In the genomic region with DNA sequence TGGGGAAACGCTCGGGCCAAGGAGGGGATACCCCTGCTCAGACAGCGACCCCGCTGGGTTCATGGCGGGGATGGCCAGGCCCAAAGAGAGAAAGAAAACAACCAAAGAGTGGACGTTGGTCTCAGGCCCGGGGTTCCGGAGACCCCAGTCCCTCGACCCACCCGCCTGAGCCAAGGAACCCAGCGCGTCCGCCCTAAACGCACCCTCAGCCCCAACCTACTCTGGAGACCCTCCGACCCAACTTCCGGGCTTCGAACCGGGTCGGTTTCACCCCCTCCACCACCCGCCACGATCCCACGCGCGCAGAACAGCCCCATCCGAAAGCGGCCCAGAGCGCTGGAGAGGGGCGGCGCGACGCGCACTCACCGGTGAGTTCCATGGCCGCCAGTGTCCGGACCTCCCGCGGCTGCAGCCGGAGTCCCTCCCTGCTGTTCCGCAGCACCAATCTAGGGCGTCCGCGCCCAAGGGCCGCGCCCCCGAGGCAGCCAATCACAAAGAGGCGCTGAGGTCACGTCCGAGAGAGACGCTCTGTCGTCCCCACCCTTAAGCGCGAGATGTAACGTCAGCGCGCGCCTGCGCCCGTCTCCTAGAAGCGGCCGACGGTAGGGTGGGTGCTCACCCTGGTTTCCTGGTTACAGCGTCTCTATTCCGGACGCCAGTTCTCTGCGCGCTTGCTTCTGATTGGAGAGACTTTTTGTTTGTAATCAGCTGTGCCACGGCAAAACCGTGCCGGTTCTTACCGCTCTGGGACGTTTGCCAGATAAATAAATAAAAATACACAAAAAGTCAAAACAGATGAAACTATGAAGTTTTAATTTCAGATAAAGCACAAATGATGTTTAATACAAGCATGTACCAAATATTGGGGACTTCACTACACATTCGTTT, we compare ENCODE assay signal across 8 cellular contexts. TPM values are rescaled to one million over a fixed set of nuclear protein-coding genes. Genes with fewer than 3 reads are reported as not detected.
DNase-seq lines count a peak whose midpoint lies in the region; ATAC-seq and TF ChIP-seq lines count a peak whose summit lies in the region.

A gene with protein sequence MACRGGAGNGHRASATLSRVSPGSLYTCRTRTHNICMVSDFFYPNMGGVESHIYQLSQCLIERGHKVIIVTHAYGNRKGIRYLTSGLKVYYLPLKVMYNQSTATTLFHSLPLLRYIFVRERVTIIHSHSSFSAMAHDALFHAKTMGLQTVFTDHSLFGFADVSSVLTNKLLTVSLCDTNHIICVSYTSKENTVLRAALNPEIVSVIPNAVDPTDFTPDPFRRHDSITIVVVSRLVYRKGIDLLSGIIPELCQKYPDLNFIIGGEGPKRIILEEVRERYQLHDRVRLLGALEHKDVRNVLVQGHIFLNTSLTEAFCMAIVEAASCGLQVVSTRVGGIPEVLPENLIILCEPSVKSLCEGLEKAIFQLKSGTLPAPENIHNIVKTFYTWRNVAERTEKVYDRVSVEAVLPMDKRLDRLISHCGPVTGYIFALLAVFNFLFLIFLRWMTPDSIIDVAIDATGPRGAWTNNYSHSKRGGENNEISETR (minus strand): TSS at position 389 of the 888 bp plus-strand sequence. CDS start 3,593 bp downstream, outside the sequence.

- peak within 1 kb of the TSS; percentile 94 to 97 for H3K27ac Mint-ChIP-seq in effector memory CD8-positive, alpha-beta T cell
- H3K27ac Mint-ChIP-seq in memory B cell = peak within 1 kb of the TSS; percentile 97

- H3K4me3 Mint-ChIP-seq in effector memory CD8-positive, alpha-beta T cell = peak within 1 kb of the TSS; percentile 87 to 91
- peak within 1 kb of the TSS; percentile 90 for H3K4me3 Mint-ChIP-seq in memory B cell

- CTCF ChIA-PET in activated CD8-positive, alpha-beta memory T cell treated with anti-CD3 and anti-CD28 coated beads for 36 hours (lab: Charles Lee) = interaction anchor here (1.2 kb wide), 1 partner anchor 12 kb away, joined by 3 read pairs; no protein-coding TSS in a partner anchor

- POLR2A ChIA-PET in activated CD8-positive, alpha-beta memory T cell treated with anti-CD3 and anti-CD28 coated beads for 36 hours (lab: Charles Lee) = interaction anchor here (1.6 kb wide), 1 partner anchor 403 kb away, joined by 4 read pairs; a partner anchor contains a TSS

- peaks cover 8 to 11% of the 10 kb centered on the region in 2 donors for H3K27me3 Mint-ChIP-seq in effector memory CD8-positive, alpha-beta T cell
- H3K27me3 Mint-ChIP-seq in memory B cell = peaks cover 2% of the 10 kb centered on the region

- H3K36me3 Mint-ChIP-seq in effector memory CD8-positive, alpha-beta T cell (ENCODE audit: insufficient read depth) = peaks cover 24% of the 10 kb centered on the region
- peaks cover 4% of the 10 kb centered on the region for H3K36me3 Mint-ChIP-seq in memory B cell

- H3K4me1 Mint-ChIP-seq in effector memory CD8-positive, alpha-beta T cell (ENCODE audit: low read depth in 2 of 2) = peaks cover 0 to 4% of the 10 kb centered on the region in 2 donors
- H3K4me1 Mint-ChIP-seq in memory B cell = peaks cover 8% of the 10 kb centered on the region

- DNase-seq in CMK (ENCODE audit: low read depth) = peak; percentile 45
- DNase-seq in GM20000 (ENCODE audit: low spot score) = peak; percentile 90
- DNase-seq in HT-29 (ENCODE audit: low spot score) = peak; percentile 81
- peak; percentile 85 to 89 for DNase-seq in NOMO-1 (lab: John Stamatoyannopoulos, UW; ENCODE audit: unreplicated experiment in 2 of 2)
- peak; percentile 85 to 86 (median 86) for DNase-seq in effector memory CD8-positive, alpha-beta T cell
- DNase-seq in memory B cell (ENCODE audit: low spot score in 2 of 2) = peak; percentile 68 to 86
- peak; percentile 75 for DNase-seq in stimulated activated CD8-positive, alpha-beta memory T cell treated with anti-CD3 and anti-CD28 coated beads, Interleukin-12 subunit alpha, Interleukin-12 subunit beta, amount 100 ng/mL, for 24 hours (ENCODE audit: extremely low read depth)

- ATAC-seq in effector memory CD8-positive, alpha-beta T cell (replicated peaks) = peak; percentile 90
- peak; percentile 88 for ATAC-seq in memory B cell (ENCODE audit: low read depth)

- H3K9me3 Mint-ChIP-seq in effector memory CD8-positive, alpha-beta T cell = no peaks in the 10 kb centered on the region
- no peaks in the 10 kb centered on the region for H3K9me3 Mint-ChIP-seq in memory B cell

- no peak for TF ChIP-seq CTCF in GM20000 (IDR thresholded peaks at IDR 0.05; ENCODE audit: extremely low read depth, missing control alignments)

RNA-seq across cellular contexts. Expression of the gene that starts here (rescaled TPM):
- 5.3 and 9.0 TPM in 2 replicates for total RNA-seq in HT-29 (2014; rRNA removed; shearing (Covaris generic))
- 10 to 100 TPM; 31.0 to 31.5 TPM for total RNA-seq in activated CD8-positive, alpha-beta memory T cell treated with anti-CD3 and anti-CD28 coated beads for 36 hours

Comparison
In these comparisons a context has a peak if more than half of its experiments do, and no peak if none do; other contexts are left out.
1. Peak in every context shown above with its lines: DNase-seq and ATAC-seq.